Comparison of ENCODE assay signal across 2 cellular contexts in genomic region chr15:68794307-68794706, GRCh38.
TF ChIP-seq lines count a peak whose summit lies in the region.

No MANE protein-coding gene starts in this region.

TF ChIP-seq in H1, 55 proteins besides CTCF, POLR2A, EP300 and RAD21:
- TF ChIP-seq GABPA (IDR thresholded peaks at IDR 0.05; ENCODE audit: borderline replicate concordance, insufficient read depth, low read length) (no peak), CREB1 (IDR thresholded peaks at IDR 0.05) (no peak), TEAD4 (IDR thresholded peaks at IDR 0.05; ENCODE audit: low read depth, low read length) (no peak), CHD7 (IDR thresholded peaks at IDR 0.05; ENCODE audit: insufficient replicate concordance, low read length) (no peak), TAF7 (optimal IDR thresholded peaks at IDR 0.05; ENCODE audit: borderline replicate concordance, low read depth, low read length) (no peak), NANOG (IDR thresholded peaks at IDR 0.05; ENCODE audit: insufficient read depth, low read depth, low read length, poor library complexity, severe bottlenecking) (no peak), SIRT6 (IDR thresholded peaks at IDR 0.05; ENCODE audit: low read length) (no peak), SUZ12 (IDR thresholded peaks at IDR 0.05; ENCODE audit: low read length) (no peak), SIN3A (conservative IDR thresholded peaks at IDR 0.05 in 1 of 2, IDR thresholded peaks at IDR 0.05 in 1 of 2; ENCODE audit: low read depth in 1 of 2, low read length in 2 of 2) (no peak), KDM4A (IDR thresholded peaks at IDR 0.05; ENCODE audit: low read depth, low read length, severe bottlenecking) (no peak), SIX5 (IDR thresholded peaks at IDR 0.05; ENCODE audit: low read depth, low read length) (no peak), BCL11A (IDR thresholded peaks at IDR 0.05; ENCODE audit: low read depth in 2 of 2, low read length in 2 of 2) (no peak)

TF ChIP-seq in neural cell, 6 proteins besides CTCF, POLR2A, EP300 and RAD21:
- TF ChIP-seq REST (IDR thresholded peaks at IDR 0.05; ENCODE audit: borderline replicate concordance): no peak
- no peak for TF ChIP-seq EZH2 (IDR thresholded peaks at IDR 0.05; ENCODE audit: borderline replicate concordance, insufficient read depth, low read length, poor library complexity, severe bottlenecking)
- no peak for TF ChIP-seq SMC3 (conservative IDR thresholded peaks at IDR 0.05; ENCODE audit: poor library complexity)
- no peak for TF ChIP-seq POLR2AphosphoS5 (IDR thresholded peaks at IDR 0.05)
- no peak for TF ChIP-seq TAF1 (IDR thresholded peaks at IDR 0.05; ENCODE audit: low read depth)
- no peak for TF ChIP-seq MXI1 (conservative IDR thresholded peaks at IDR 0.05; ENCODE audit: poor library complexity, severe bottlenecking)
